In the genomic region with DNA sequence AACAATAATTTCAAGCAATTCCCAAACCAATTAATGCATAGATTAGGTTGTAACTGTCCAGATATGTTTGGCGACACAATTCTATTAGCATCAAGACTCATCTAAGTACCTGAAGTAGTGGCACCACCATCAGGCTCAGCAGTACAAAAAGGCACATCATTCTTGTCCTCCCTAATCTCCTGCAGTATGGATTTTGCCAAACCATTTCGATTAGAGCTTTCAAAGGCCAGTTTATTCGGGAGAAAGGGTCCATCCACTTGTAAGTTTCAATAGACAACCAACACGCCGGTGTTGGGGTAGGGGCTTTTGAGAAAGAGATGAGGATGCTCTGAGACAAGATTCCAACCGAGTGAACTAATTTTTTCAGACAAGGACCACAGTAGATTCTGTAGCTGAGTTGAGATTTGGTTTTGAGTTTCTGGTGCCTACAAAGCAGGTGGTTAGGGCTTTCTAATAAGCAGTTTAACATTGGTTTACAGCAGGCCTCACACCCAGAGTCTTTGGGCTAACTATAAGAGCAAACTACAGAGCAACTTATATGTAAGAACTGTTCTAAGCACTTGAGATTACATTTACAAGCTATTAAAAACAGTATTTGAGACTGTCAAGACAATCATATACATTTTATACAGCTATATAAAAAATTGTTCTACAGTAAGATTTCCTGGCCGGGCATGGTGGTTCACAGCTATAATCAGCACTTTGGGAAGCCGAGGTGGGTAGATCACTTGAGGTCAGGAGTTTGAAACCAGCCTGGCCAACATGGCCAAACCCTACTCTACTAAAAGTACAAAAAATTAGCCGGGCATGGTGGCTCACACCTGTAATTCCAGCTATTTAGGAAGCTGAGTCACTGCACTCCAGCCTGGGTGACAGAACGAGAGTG, we compare ENCODE assay signal across 1 cellular context.
TF ChIP-seq lines count a peak whose summit lies in the region.

No MANE protein-coding gene starts in this region.

TF ChIP-seq in HepG2, 621 proteins besides CTCF, POLR2A, EP300 and RAD21:
- TF ChIP-seq ZNF460 (CRISPR knock-in tag; IDR thresholded peaks at IDR 0.05; ENCODE audit: borderline replicate concordance) (no peak), ZNF703 (CRISPR knock-in tag; IDR thresholded peaks at IDR 0.05; ENCODE audit: borderline replicate concordance) (no peak), NFKBIZ (CRISPR knock-in tag; IDR thresholded peaks at IDR 0.05) (no peak), AHR (CRISPR knock-in tag; IDR thresholded peaks at IDR 0.05) (no peak), ZNF230 (CRISPR knock-in tag; IDR thresholded peaks at IDR 0.05) (no peak), ZNF33B (CRISPR knock-in tag; IDR thresholded peaks at IDR 0.05) (no peak), U2AF1 (optimal IDR thresholded peaks at IDR 0.05; ENCODE audit: low read depth, low read length) (no peak), NAIF1 (CRISPR knock-in tag; IDR thresholded peaks at IDR 0.05; ENCODE audit: borderline replicate concordance) (no peak), MBD4 (IDR thresholded peaks at IDR 0.05; ENCODE audit: borderline replicate concordance, low read length) (peak; percentile 57; the same call in 1 of the 2 replicates), RBFOX2 (IDR thresholded peaks at IDR 0.05; ENCODE audit: low read depth, low read length) (peak; percentile 50), ZNF589 (CRISPR knock-in tag; conservative IDR thresholded peaks at IDR 0.05) (no peak), SRSF4 (IDR thresholded peaks at IDR 0.05; ENCODE audit: low read depth, low read length, poor library complexity, severe bottlenecking) (peak; percentile 71), NFIC (IDR thresholded peaks at IDR 0.05; ENCODE audit: low read length) (peak; percentile 61; the same call in 1 of the 2 replicates), PAF1 (CRISPR knock-in tag; IDR thresholded peaks at IDR 0.05) (peak; percentile 73; the same call in 1 of the 2 replicates), POLR2G (IDR thresholded peaks at IDR 0.05; ENCODE audit: low read depth, low read length) (peak; percentile 94), ZSCAN31 (CRISPR knock-in tag; IDR thresholded peaks at IDR 0.05; ENCODE audit: low read depth) (no peak), ISX (CRISPR knock-in tag; conservative IDR thresholded peaks at IDR 0.05) (no peak), FOXA1 (IDR thresholded peaks at IDR 0.05) (no peak), FOXA1 (CRISPR knock-in tag; IDR thresholded peaks at IDR 0.05) (no peak), ZFYVE20 (CRISPR knock-in tag; IDR thresholded peaks at IDR 0.05; ENCODE audit: borderline replicate concordance, low read depth) (no peak), SRY (CRISPR knock-in tag; IDR thresholded peaks at IDR 0.05) (no peak), NCOA5 (CRISPR knock-in tag; IDR thresholded peaks at IDR 0.05) (no peak), PCBP2 (optimal IDR thresholded peaks at IDR 0.05; ENCODE audit: low read depth, low read length, poor library complexity, severe bottlenecking) (no peak), ARNT2 (CRISPR knock-in tag; IDR thresholded peaks at IDR 0.05; ENCODE audit: low read depth) (no peak), RBM22 (optimal IDR thresholded peaks at IDR 0.05; ENCODE audit: low read length) (peak; percentile 99), NR2C2 (CRISPR knock-in tag; IDR thresholded peaks at IDR 0.05; ENCODE audit: borderline replicate concordance) (no peak), MXD4 (CRISPR knock-in tag; IDR thresholded peaks at IDR 0.05) (no peak), AGO2 (optimal IDR thresholded peaks at IDR 0.05; ENCODE audit: low read depth, low read length) (peak; percentile 76), GLI4 (CRISPR knock-in tag; IDR thresholded peaks at IDR 0.05; ENCODE audit: borderline replicate concordance) (no peak), POLR2AphosphoS2 (IDR thresholded peaks at IDR 0.05; ENCODE audit: low read depth, low read length) (peak; percentile 89), SSRP1 (CRISPR knock-in tag; IDR thresholded peaks at IDR 0.05) (peak; percentile 12; the same call in 1 of the 2 replicates), POLR2AphosphoS5 (IDR thresholded peaks at IDR 0.05; ENCODE audit: low read depth, low read length) (0 out of 2 replicates have a peak, but pooled peaks have one; percentile 18), CBFB (CRISPR knock-in tag; IDR thresholded peaks at IDR 0.05) (no peak), SOX13 (IDR thresholded peaks at IDR 0.05) (no peak), SOX13 (CRISPR knock-in tag; conservative IDR thresholded peaks at IDR 0.05 in 1 of 2, IDR thresholded peaks at IDR 0.05 in 1 of 2) (0 out of 4 replicates have a peak, but pooled peaks of 1 of the 2 experiments have one; percentile 39)
- TF ChIP-seq, protein P1, sequence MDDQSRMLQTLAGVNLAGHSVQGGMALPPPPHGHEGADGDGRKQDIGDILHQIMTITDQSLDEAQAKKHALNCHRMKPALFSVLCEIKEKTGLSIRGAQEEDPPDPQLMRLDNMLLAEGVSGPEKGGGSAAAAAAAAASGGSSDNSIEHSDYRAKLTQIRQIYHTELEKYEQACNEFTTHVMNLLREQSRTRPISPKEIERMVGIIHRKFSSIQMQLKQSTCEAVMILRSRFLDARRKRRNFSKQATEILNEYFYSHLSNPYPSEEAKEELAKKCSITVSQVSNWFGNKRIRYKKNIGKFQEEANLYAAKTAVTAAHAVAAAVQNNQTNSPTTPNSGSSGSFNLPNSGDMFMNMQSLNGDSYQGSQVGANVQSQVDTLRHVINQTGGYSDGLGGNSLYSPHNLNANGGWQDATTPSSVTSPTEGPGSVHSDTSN (CRISPR knock-in tag; IDR thresholded peaks at IDR 0.05; ENCODE audit: borderline replicate concordance), result no peak
- TF ChIP-seq, protein P2, sequence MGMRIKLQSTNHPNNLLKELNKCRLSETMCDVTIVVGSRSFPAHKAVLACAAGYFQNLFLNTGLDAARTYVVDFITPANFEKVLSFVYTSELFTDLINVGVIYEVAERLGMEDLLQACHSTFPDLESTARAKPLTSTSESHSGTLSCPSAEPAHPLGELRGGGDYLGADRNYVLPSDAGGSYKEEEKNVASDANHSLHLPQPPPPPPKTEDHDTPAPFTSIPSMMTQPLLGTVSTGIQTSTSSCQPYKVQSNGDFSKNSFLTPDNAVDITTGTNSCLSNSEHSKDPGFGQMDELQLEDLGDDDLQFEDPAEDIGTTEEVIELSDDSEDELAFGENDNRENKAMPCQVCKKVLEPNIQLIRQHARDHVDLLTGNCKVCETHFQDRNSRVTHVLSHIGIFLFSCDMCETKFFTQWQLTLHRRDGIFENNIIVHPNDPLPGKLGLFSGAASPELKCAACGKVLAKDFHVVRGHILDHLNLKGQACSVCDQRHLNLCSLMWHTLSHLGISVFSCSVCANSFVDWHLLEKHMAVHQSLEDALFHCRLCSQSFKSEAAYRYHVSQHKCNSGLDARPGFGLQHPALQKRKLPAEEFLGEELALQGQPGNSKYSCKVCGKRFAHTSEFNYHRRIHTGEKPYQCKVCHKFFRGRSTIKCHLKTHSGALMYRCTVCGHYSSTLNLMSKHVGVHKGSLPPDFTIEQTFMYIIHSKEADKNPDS (CRISPR knock-in tag; IDR thresholded peaks at IDR 0.05), result no peak
- TF ChIP-seq, protein P3, sequence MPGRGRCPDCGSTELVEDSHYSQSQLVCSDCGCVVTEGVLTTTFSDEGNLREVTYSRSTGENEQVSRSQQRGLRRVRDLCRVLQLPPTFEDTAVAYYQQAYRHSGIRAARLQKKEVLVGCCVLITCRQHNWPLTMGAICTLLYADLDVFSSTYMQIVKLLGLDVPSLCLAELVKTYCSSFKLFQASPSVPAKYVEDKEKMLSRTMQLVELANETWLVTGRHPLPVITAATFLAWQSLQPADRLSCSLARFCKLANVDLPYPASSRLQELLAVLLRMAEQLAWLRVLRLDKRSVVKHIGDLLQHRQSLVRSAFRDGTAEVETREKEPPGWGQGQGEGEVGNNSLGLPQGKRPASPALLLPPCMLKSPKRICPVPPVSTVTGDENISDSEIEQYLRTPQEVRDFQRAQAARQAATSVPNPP (CRISPR knock-in tag; IDR thresholded peaks at IDR 0.05), result no peak
- TF ChIP-seq, protein P4, sequence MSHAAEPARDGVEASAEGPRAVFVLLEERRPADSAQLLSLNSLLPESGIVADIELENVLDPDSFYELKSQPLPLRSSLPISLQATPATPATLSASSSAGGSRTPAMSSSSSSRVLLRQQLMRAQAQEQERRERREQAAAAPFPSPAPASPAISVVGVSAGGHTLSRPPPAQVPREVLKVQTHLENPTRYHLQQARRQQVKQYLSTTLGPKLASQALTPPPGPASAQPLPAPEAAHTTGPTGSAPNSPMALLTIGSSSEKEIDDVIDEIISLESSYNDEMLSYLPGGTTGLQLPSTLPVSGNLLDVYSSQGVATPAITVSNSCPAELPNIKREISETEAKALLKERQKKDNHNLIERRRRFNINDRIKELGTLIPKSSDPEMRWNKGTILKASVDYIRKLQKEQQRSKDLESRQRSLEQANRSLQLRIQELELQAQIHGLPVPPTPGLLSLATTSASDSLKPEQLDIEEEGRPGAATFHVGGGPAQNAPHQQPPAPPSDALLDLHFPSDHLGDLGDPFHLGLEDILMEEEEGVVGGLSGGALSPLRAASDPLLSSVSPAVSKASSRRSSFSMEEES (CRISPR knock-in tag; IDR thresholded peaks at IDR 0.05), result no peak
- TF ChIP-seq, protein P5, sequence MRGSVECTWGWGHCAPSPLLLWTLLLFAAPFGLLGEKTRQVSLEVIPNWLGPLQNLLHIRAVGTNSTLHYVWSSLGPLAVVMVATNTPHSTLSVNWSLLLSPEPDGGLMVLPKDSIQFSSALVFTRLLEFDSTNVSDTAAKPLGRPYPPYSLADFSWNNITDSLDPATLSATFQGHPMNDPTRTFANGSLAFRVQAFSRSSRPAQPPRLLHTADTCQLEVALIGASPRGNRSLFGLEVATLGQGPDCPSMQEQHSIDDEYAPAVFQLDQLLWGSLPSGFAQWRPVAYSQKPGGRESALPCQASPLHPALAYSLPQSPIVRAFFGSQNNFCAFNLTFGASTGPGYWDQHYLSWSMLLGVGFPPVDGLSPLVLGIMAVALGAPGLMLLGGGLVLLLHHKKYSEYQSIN (CRISPR knock-in tag; IDR thresholded peaks at IDR 0.05; ENCODE audit: borderline replicate concordance), result no peak
